Comparison of ENCODE assay signal across 8 cellular contexts in the genomic region with DNA sequence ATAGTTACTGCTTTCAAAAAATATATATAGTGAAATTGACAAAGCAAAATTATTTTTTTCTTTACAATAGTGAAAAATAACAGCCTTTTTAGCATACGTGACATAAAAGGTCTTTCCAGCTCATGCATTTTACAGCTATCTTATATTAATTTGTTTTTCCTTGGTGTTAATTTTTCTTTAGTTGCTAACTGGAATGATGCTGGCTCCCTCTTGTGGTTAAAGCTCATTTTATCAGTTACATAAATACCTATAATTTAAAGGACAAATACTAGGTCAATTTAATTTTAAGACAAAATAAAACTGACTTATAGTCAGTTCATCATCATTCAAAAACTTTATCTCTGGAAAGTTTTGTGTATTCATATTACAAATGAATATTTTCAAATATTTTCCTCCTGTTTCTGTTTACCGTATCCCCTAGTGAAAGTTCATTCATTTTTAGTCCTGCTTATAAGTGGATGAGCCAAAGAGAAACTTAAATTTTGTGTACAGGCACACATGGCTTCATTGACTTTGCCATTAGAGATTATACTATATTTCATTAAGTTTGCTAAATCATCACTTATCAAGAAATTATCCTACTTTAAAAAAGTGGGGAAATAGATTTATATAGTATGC.
A peak's percentile ranks its signal among the peaks of the same experiment; 100 is the strongest.
DNase-seq lines count a peak whose midpoint lies in the region; ATAC-seq and TF ChIP-seq lines count a peak whose summit lies in the region.

No MANE protein-coding gene starts in this region.

- H3K4me3 Mint-ChIP-seq in nephron progenitor cell = no peak overlapping the region

- TF ChIP-seq CTCF in coronary artery (IDR thresholded peaks at IDR 0.05) = peak; percentile 30
- TF ChIP-seq CTCF in nephron progenitor cell (IDR thresholded peaks at IDR 0.05) = peak; percentile 68

- DNase-seq in SIG-M5 treated with dmso at 0.1 percent for 504 hours (lab: John Stamatoyannopoulos, UW; ENCODE audit: unreplicated experiment) = peak; percentile 36
- no peak for DNase-seq in SIG-M5 (lab: John Stamatoyannopoulos, UW)
- DNase-seq in NCI-H2081 treated with DMSO at 0.1 percent for 48 hours (lab: John Stamatoyannopoulos, UW) = peak; percentile 7
- DNase-seq in coronary artery (ENCODE audit: low spot score) = no peak
- DNase-seq in nephron progenitor cell = no peak
- no peak for DNase-seq in activated T-cell treated with anti-CD3 and anti-CD28 coated beads for 4 hours
- no peak for DNase-seq in T1000 (lab: John Stamatoyannopoulos, UW)

- H3K27me3 Mint-ChIP-seq in nephron progenitor cell (ENCODE audit: low read depth, poor library complexity) = no peaks in the 10 kb centered on the region

- H3K27ac ChIP-seq in coronary artery = no peak overlapping the region

- H3K27ac Mint-ChIP-seq in nephron progenitor cell = no peak overlapping the region

- H3K4me3 ChIP-seq in coronary artery = no peak overlapping the region

- peaks cover 20% of the 10 kb centered on the region for H3K36me3 Mint-ChIP-seq in nephron progenitor cell (ENCODE audit: low read depth)

- no peaks in the 10 kb centered on the region for H3K4me1 Mint-ChIP-seq in nephron progenitor cell

- no peaks in the 10 kb centered on the region for H3K9me3 Mint-ChIP-seq in nephron progenitor cell

- no peak for ATAC-seq in HG03039 (IDR thresholded peaks at IDR 0.05; ENCODE audit: unreplicated experiment)

Comparison
In these comparisons a context has a peak if more than half of its experiments do, and no peak if none do; other contexts are left out.
1. DNase-seq: peak in SIG-M5 treated with dmso at 0.1 percent for 504 hours (single experiment) and NCI-H2081 treated with DMSO at 0.1 percent for 48 hours (single experiment); none in SIG-M5 (single experiment), coronary artery (single experiment), nephron progenitor cell (single experiment), activated T-cell treated with anti-CD3 and anti-CD28 coated beads for 4 hours (single experiment) and T1000 (single experiment).